ENCODE assay signal across 1 cellular context in the genomic region with DNA sequence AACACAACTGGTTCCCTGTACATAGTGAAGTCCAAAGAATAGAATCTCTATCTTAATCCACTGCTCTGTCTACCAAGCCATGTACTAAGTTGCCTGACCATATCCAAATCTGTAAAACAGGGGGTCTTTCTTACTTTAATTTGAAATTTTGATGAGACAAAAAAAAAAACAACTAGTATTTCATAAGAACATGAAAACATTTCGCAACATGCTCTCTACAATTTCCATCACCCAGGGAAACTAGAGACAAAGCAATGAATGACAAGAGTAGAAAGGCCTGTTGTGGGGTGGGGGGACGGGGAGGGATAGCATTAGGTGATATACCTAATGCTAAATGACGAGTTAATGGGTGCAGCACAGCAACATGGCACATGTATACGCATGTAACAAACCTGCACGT.
TF ChIP-seq lines count a peak whose summit lies in the region.

No MANE protein-coding gene starts in this region.

TF ChIP-seq in SK-N-SH, 30 proteins besides CTCF, POLR2A, EP300 and RAD21 (continued from another document):
- TF ChIP-seq MEF2A (IDR thresholded peaks at IDR 0.05; ENCODE audit: borderline replicate concordance, low read depth), result no peak
- TF ChIP-seq RXRA (IDR thresholded peaks at IDR 0.05; ENCODE audit: borderline replicate concordance, low read depth), result no peak
